ENCODE assay signal across 2 cellular contexts in genomic region chr1:243179714-243180113, GRCh38.
A peak's percentile ranks its signal among the peaks of the same experiment; 100 is the strongest.
TF ChIP-seq lines count a peak whose summit lies in the region.

No MANE protein-coding gene starts in this region.

TF ChIP-seq in HEK293T, 16 proteins besides CTCF, POLR2A, EP300 and RAD21:
- TF ChIP-seq PKNOX1 (IDR thresholded peaks at IDR 0.05) = peak; percentile 84
- no peak for TF ChIP-seq ARNT (IDR thresholded peaks at IDR 0.05)

TF ChIP-seq in endothelial cell of umbilical vein, 7 proteins besides CTCF, POLR2A, EP300 and RAD21 (continued from another document):
- TF ChIP-seq MAX (IDR thresholded peaks at IDR 0.05; ENCODE audit: insufficient read depth, insufficient read length) = no peak
- no peak for TF ChIP-seq JUN (IDR thresholded peaks at IDR 0.05; ENCODE audit: borderline replicate concordance, insufficient read depth, insufficient read length, low read depth)
